In the genomic region with DNA sequence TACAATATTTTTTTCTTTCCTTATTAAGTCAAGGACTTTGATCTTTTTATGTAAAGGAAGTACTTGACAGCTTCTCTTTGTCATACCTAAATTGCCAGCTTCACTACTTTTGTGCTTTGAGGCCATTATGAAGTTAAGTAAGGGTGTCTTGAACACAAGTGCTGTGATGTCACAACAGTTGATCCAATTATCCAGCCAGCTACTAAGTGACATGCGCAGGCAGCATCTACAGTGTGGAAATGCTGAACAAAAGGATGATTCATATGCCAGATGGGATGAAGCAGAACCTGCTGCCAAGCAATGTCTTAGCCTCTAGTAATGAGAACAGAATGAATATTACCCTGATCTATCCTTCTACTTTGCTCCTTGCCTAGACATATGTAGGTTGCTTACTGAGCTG, we compare ENCODE assay signal across 9 cellular contexts.
DNase-seq lines count a peak whose midpoint lies in the region; ATAC-seq and TF ChIP-seq lines count a peak whose summit lies in the region.
"Had no signal": no experiment of that assay in that cellular context is flagged by ENCODE, and none has a peak within 500 bp of the region (broad histone marks: within the 10 kb centered on the region; RNA-seq: fewer than 3 reads in every experiment).

No MANE protein-coding gene starts in this region.

- H3K4me1 Mint-ChIP-seq in brain = peaks cover 11% of the 10 kb centered on the region
- no peaks in the 10 kb centered on the region for H3K4me1 Mint-ChIP-seq in type B pancreatic cell (ENCODE audit: unreplicated experiment)
- H3K4me1 Mint-ChIP-seq in CD14-positive monocyte = peaks cover 2% of the 10 kb centered on the region

- H3K27me3 ChIP-seq in MG63 = no peaks in the 10 kb centered on the region

- H3K4me3 Mint-ChIP-seq in brain (no peak overlapping the region), type B pancreatic cell (no peak overlapping the region), CD14-positive monocyte (no peak overlapping the region)

- H3K27ac Mint-ChIP-seq in brain (peak overlapping the region in 3 of 5 experiments; percentile 10 to 77 (median 27)), type B pancreatic cell (no peak overlapping the region), CD14-positive monocyte (no peak overlapping the region)

- H3K9me3 Mint-ChIP-seq in brain = no peaks in the 10 kb centered on the region
- H3K9me3 Mint-ChIP-seq in type B pancreatic cell = no peaks in the 10 kb centered on the region
- peaks cover 0 to 3% (median 0%) of the 10 kb centered on the region in 7 donors for H3K9me3 Mint-ChIP-seq in CD14-positive monocyte

- TF ChIP-seq CTCF in brain (conservative IDR thresholded peaks at IDR 0.05) (no peak), type B pancreatic cell (conservative IDR thresholded peaks at IDR 0.05) (no peak), CD14-positive monocyte (IDR thresholded peaks at IDR 0.05) (no peak)

- ATAC-seq in GM18873 (IDR thresholded peaks at IDR 0.05; ENCODE audit: low FRiP score, unreplicated experiment) (no peak), GM21360 (IDR thresholded peaks at IDR 0.05; ENCODE audit: unreplicated experiment) (no peak)

- no peaks in the 10 kb centered on the region for H3K27me3 Mint-ChIP-seq in brain
- H3K27me3 Mint-ChIP-seq in type B pancreatic cell = no peaks in the 10 kb centered on the region
- peaks cover 0 to 1% (median 0%) of the 10 kb centered on the region in 3 donors for H3K27me3 Mint-ChIP-seq in CD14-positive monocyte (ENCODE audit: low read depth in 3 of 3)

- intact Hi-C loops in CD14-positive monocyte (cut with micrococcal nuclease) = no loop called here

- H3K36me3 Mint-ChIP-seq in brain (no peaks in the 10 kb centered on the region), type B pancreatic cell (no peaks in the 10 kb centered on the region), CD14-positive monocyte (no peaks in the 10 kb centered on the region)

- H3K36me3 ChIP-seq in MG63 = no peaks in the 10 kb centered on the region

- H3K4me3 ChIP-seq in MG63 = no peak overlapping the region

- no peaks in the 10 kb centered on the region for H3K9me3 ChIP-seq in MG63

- DNase-seq in AG08396 (ENCODE audit: low spot score) = peak; percentile 33
- peak; percentile 41 for DNase-seq in MG63
- peak; percentile 13 for DNase-seq in kidney glomerular epithelial cell (lab: John Stamatoyannopoulos, UW)
- DNase-seq in type B pancreatic cell (ENCODE audit: extremely low spot score, unreplicated experiment) = no peak
- DNase-seq in CD14-positive monocyte (ENCODE audit: low spot score) = no peak
- DNase-seq: activated CD4-positive, alpha-beta T cell treated with anti-CD3 and anti-CD28 coated beads for 1 hour had no signal

Comparison
In these comparisons a context has a peak if more than half of its experiments do, and no peak if none do; other contexts are left out.
1. DNase-seq: peak in AG08396 (single experiment), MG63 (single experiment) and kidney glomerular epithelial cell (single experiment); none in type B pancreatic cell (single experiment) and CD14-positive monocyte (single experiment).
2. H3K27ac Mint-ChIP-seq: peak in brain (3 of 5); none in type B pancreatic cell (single experiment) and CD14-positive monocyte (0 of 7).